ENCODE assay signal across 28 cellular contexts in genomic region chr6:124677874-124678273, GRCh38.
"Had no signal": no experiment of that assay in that cellular context is flagged by ENCODE, and none has a peak within 500 bp of the region (broad histone marks: within the 10 kb centered on the region; RNA-seq: fewer than 3 reads in every experiment).

No MANE protein-coding gene starts in this region.

- H3K27ac ChIP-seq: stomach, suprapubic skin, testis, thoracic aorta, thyroid gland, tibial artery, tibial nerve, transverse colon, upper lobe of left lung, upper lobe of right lung, uterus, vagina had no signal

- H3K9me3 ChIP-seq: suprapubic skin, testis, thyroid gland, upper lobe of right lung, vagina had no signal

- H3K4me1 ChIP-seq: stomach, suprapubic skin, testis, thyroid gland, tibial artery, tibial nerve, transverse colon, upper lobe of left lung, upper lobe of right lung, uterus, vagina had no signal

- H3K4me1 Mint-ChIP-seq: stimulated activated effector memory CD8-positive, alpha-beta T cell treated with anti-CD3 and anti-CD28 coated beads, Interleukin-12 subunit alpha, Interleukin-12 subunit beta, amount 100 ng/mL, for 72 hours; stimulated activated memory B cell treated with anti-CD40 and anti-IgM and Interleukin-4, amounts not matched to agents 10 μg/mL and 1 μg/mL and 100 μg/mL, for 72 hours; stimulated activated naive B cell treated with anti-CD40 and anti-IgM and Interleukin-4, amounts not matched to agents 10 μg/mL and 1 μg/mL and 100 μg/mL, for 72 hours; stimulated activated naive CD8-positive, alpha-beta T cell treated with anti-CD3 and anti-CD28 coated beads, Interleukin-15, amount 100 ng/mL, for 72 hours had no signal

- H3K4me3 Mint-ChIP-seq: stimulated activated effector memory CD8-positive, alpha-beta T cell treated with anti-CD3 and anti-CD28 coated beads, Interleukin-12 subunit alpha, Interleukin-12 subunit beta, amount 100 ng/mL, for 72 hours; stimulated activated memory B cell treated with anti-CD40 and anti-IgM and Interleukin-4, amounts not matched to agents 10 μg/mL and 1 μg/mL and 100 μg/mL, for 72 hours; stimulated activated naive B cell treated with anti-CD40 and anti-IgM and Interleukin-4, amounts not matched to agents 10 μg/mL and 1 μg/mL and 100 μg/mL, for 72 hours; stimulated activated naive CD8-positive, alpha-beta T cell treated with anti-CD3 and anti-CD28 coated beads, Interleukin-15, amount 100 ng/mL, for 72 hours; stimulated activated naive CD8-positive, alpha-beta T cell treated with anti-CD3 and anti-CD28 coated beads, Interleukin-15, Interleukin-2, amounts not matched to agents 100 ng/mL and 50 ng/mL, for 24 hours; type B pancreatic cell had no signal

- H3K27me3 ChIP-seq: stomach, suprapubic skin, testis, thyroid gland, tibial artery, tibial nerve, transverse colon, upper lobe of left lung, upper lobe of right lung, uterus, vagina had no signal

- H3K27ac Mint-ChIP-seq: stimulated activated effector memory CD8-positive, alpha-beta T cell treated with anti-CD3 and anti-CD28 coated beads, Interleukin-12 subunit alpha, Interleukin-12 subunit beta, amount 100 ng/mL, for 72 hours; stimulated activated memory B cell treated with anti-CD40 and anti-IgM and Interleukin-4, amounts not matched to agents 10 μg/mL and 1 μg/mL and 100 μg/mL, for 72 hours; stimulated activated naive B cell treated with anti-CD40 and anti-IgM and Interleukin-4, amounts not matched to agents 10 μg/mL and 1 μg/mL and 100 μg/mL, for 72 hours; stimulated activated naive CD8-positive, alpha-beta T cell treated with anti-CD3 and anti-CD28 coated beads, Interleukin-15, amount 100 ng/mL, for 72 hours; stimulated activated naive CD8-positive, alpha-beta T cell treated with anti-CD3 and anti-CD28 coated beads, Interleukin-15, Interleukin-2, amounts not matched to agents 100 ng/mL and 50 ng/mL, for 24 hours; type B pancreatic cell had no signal

- DNase-seq: stimulated activated CD4-positive, alpha-beta T cell treated with anti-CD3 and anti-CD28 coated beads, Interleukin-2, amount 100 ng/mL, for 48 hours; stimulated activated CD4-positive, alpha-beta T cell treated with anti-CD3 and anti-CD28 coated beads, Interleukin-4, amount 100 ng/mL, for 1 hour; stimulated activated CD4-positive, alpha-beta T cell treated with anti-CD3 and anti-CD28 coated beads, Interleukin-4, amount 100 ng/mL, for 24 hours; stimulated activated CD4-positive, alpha-beta T cell treated with anti-CD3 and anti-CD28 coated beads, Interleukin-4, amount 100 ng/mL, for 4 hours; stimulated activated CD8-positive, alpha-beta memory T cell treated with anti-CD3 and anti-CD28 coated beads, Interleukin-4, amount 100 ng/mL, for 48 hours; stimulated activated naive B cell treated with anti-CD40 and anti-IgM and Interleukin-4, amounts not matched to agents 10 μg/mL and 1 μg/mL and 100 μg/mL, for 72 hours; stimulated activated naive CD4-positive, alpha-beta T cell; stimulated activated naive CD4-positive, alpha-beta T cell treated with Interleukin-2 at 50 U/mL for 16 hours; stimulated activated naive CD8-positive, alpha-beta T cell treated with anti-CD3 and anti-CD28 coated beads, Interleukin-15, amount 100 ng/mL, for 72 hours; stimulated activated naive CD8-positive, alpha-beta T cell treated with anti-CD3 and anti-CD28 coated beads, Interleukin-15, Interleukin-2, amounts not matched to agents 100 U/mL and 50 U/mL, for 24 hours; stomach; substantia nigra; testis; thyroid gland; tibial artery; transverse colon; trophoblast cell; upper lobe of left lung; upper lobe of right lung; uterus had no signal

- ATAC-seq: stimulated activated effector memory CD8-positive, alpha-beta T cell treated with anti-CD3 and anti-CD28 coated beads, Interleukin-12 subunit alpha, Interleukin-12 subunit beta, amount 100 ng/mL, for 72 hours; stimulated activated memory B cell treated with anti-CD40 and anti-IgM and Interleukin-4, amounts not matched to agents 10 μg/mL and 1 μg/mL and 100 μg/mL, for 72 hours; stimulated activated naive B cell treated with anti-CD40 and anti-IgM and Interleukin-4, amounts not matched to agents 10 μg/mL and 1 μg/mL and 100 μg/mL, for 72 hours; stimulated activated naive CD8-positive, alpha-beta T cell treated with anti-CD3 and anti-CD28 coated beads, Interleukin-15, amount 100 ng/mL, for 72 hours; stimulated activated naive CD8-positive, alpha-beta T cell treated with anti-CD3 and anti-CD28 coated beads, Interleukin-15, Interleukin-2, amounts not matched to agents 100 U/mL and 50 U/mL, for 24 hours; upper lobe of right lung had no signal

- H3K36me3 Mint-ChIP-seq: stimulated activated effector memory CD8-positive, alpha-beta T cell treated with anti-CD3 and anti-CD28 coated beads, Interleukin-12 subunit alpha, Interleukin-12 subunit beta, amount 100 ng/mL, for 72 hours; stimulated activated memory B cell treated with anti-CD40 and anti-IgM and Interleukin-4, amounts not matched to agents 10 μg/mL and 1 μg/mL and 100 μg/mL, for 72 hours; stimulated activated naive B cell treated with anti-CD40 and anti-IgM and Interleukin-4, amounts not matched to agents 10 μg/mL and 1 μg/mL and 100 μg/mL, for 72 hours; type B pancreatic cell had no signal

- H3K4me3 ChIP-seq: stomach, suprapubic skin, testis, thoracic aorta, thyroid gland, tibial artery, tibial nerve, transverse colon, upper lobe of left lung, upper lobe of right lung, uterus, vagina had no signal

- H3K36me3 ChIP-seq: stomach, suprapubic skin, thoracic aorta, thyroid gland, tibial nerve, transverse colon, upper lobe of left lung, upper lobe of right lung, uterus, vagina had no signal

- H3K27me3 Mint-ChIP-seq: stimulated activated memory B cell treated with anti-CD40 and anti-IgM and Interleukin-4, amounts not matched to agents 10 μg/mL and 1 μg/mL and 100 μg/mL, for 72 hours; stimulated activated naive B cell treated with anti-CD40 and anti-IgM and Interleukin-4, amounts not matched to agents 10 μg/mL and 1 μg/mL and 100 μg/mL, for 72 hours; stimulated activated naive CD8-positive, alpha-beta T cell treated with anti-CD3 and anti-CD28 coated beads, Interleukin-15, amount 100 ng/mL, for 72 hours; stimulated activated naive CD8-positive, alpha-beta T cell treated with anti-CD3 and anti-CD28 coated beads, Interleukin-15, Interleukin-2, amounts not matched to agents 100 ng/mL and 50 ng/mL, for 24 hours; type B pancreatic cell had no signal
